2 cellular contexts compared by ENCODE assay signal in genomic region chr11:92157390-92157789, GRCh38.
DNase-seq lines count a peak whose midpoint lies in the region; ATAC-seq and TF ChIP-seq lines count a peak whose summit lies in the region.
"Not testable (repeated sequence)": the region's sequence is repeated elsewhere in the genome, so short reads cannot be mapped to it uniquely, and the experiment has no call there.

No MANE protein-coding gene starts in this region.

- ATAC-seq in upper lobe of right lung: not testable (repeated sequence)

- peaks cover 11% of the 10 kb centered on the region for H3K4me1 ChIP-seq in upper lobe of right lung

- H3K36me3 ChIP-seq in upper lobe of right lung: not testable (repeated sequence)

- not testable (repeated sequence) for H3K9me3 ChIP-seq in upper lobe of right lung

- DNase-seq in activated gamma-delta T cell (lab: John Stamatoyannopoulos, UW) (peak; percentile 4), upper lobe of right lung (peak; percentile 42)

- not testable (repeated sequence) for H3K4me3 ChIP-seq in upper lobe of right lung

- H3K27ac ChIP-seq in upper lobe of right lung: not testable (repeated sequence)

- intact Hi-C loops in upper lobe of right lung (cut with DNase I): not testable (repeated sequence)

- not testable (repeated sequence) for H3K27me3 ChIP-seq in upper lobe of right lung

- not testable (repeated sequence) for TF ChIP-seq CTCF in upper lobe of right lung (IDR thresholded peaks at IDR 0.05)
